Comparison of ENCODE assay signal across 11 cellular contexts in the genomic region with DNA sequence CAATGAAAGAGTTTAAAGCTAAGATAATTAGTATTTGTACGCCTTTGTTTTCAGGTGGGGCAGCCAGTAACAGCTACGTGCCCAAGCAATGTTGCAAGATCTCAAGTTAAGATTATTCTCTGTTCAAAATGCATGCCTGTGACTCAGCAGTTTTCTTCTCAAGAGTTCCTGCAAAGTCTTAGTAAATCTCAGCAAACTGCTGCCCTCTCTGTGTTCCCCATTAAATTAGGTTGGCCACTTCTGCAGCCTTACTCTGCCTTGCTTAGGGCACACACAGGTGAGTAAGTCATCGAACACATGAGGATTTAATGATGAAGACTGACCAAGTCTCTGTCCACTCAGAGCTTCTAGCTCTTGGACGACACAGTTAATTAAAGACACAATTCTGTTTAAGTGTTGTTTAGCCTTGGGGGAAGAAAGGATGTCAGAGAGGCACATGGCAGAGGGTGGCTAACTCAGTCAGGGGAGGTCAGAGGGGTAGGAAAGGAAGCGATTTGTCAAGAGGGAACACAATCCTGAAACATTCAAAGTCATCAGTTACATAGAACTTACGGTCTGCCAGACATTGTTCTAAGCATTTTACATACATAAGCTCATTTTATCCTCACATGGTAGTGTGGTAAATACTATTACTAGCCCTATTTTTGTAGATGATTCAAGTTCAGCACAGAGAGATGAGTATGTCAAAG. TPM values are rescaled to one million over a fixed set of nuclear protein-coding genes. Genes with fewer than 3 reads are reported as not detected.
DNase-seq lines count a peak whose midpoint lies in the region; ATAC-seq, FAIRE-seq and TF ChIP-seq lines count a peak whose summit lies in the region.
"Had no signal": no experiment of that assay in that cellular context is flagged by ENCODE, and none has a peak within 500 bp of the region (broad histone marks: within the 10 kb centered on the region; RNA-seq: fewer than 3 reads in every experiment).

No MANE protein-coding gene starts in this region.

- H3K4me3 ChIP-seq in astrocyte of the spinal cord (ENCODE audit: low read depth, low read length) (no peak overlapping the region), keratinocyte (ENCODE audit: control insufficient read depth in 2 of 3, extremely low read depth in 1 of 3, insufficient read depth in 2 of 3, low read depth in 1 of 3, low read length in 3 of 3) (no peak overlapping the region), aorta (ENCODE audit: low read length in 2 of 2) (no peak overlapping the region)
- H3K4me3 ChIP-seq: BLaER1 had no signal

- H3K27ac ChIP-seq in keratinocyte (ENCODE audit: control insufficient read depth, insufficient read depth, low read length) = no peak overlapping the region
- no peak overlapping the region for H3K27ac ChIP-seq in aorta (ENCODE audit: low read depth in 1 of 2, low read length in 2 of 2)
- H3K27ac ChIP-seq: BLaER1, RWPE1 had no signal

- DNase-seq in AG09319 (ENCODE audit: extremely low read depth, low read depth) (peak; percentile 4), LHCN-M2 (ENCODE audit: low read depth) (peak; percentile 26), astrocyte of the spinal cord (ENCODE audit: low read depth, low spot score) (peak; percentile 53), keratinocyte (ENCODE audit: low read depth, low spot score) (no peak), aorta (no peak)
- no peak for DNase-seq in NK-92 treated with Interleukin-12 subunit alpha and Interleukin-12 subunit beta, amount 100 ng/mL, for 24 hours (lab: John Stamatoyannopoulos, UW)

- H3K9ac ChIP-seq in keratinocyte (ENCODE audit: control insufficient read depth, extremely low read depth, insufficient read depth, low read length) = no peak overlapping the region
- H3K9ac ChIP-seq: BLaER1 had no signal

- intact Hi-C loops in aorta (cut with DNase I) = no loop called here

- no peak for TF ChIP-seq CTCF in AG09319 (IDR thresholded peaks at IDR 0.05; ENCODE audit: low read depth, low read length)
- TF ChIP-seq CTCF in astrocyte of the spinal cord (IDR thresholded peaks at IDR 0.05; ENCODE audit: low read depth, low read length) = no peak
- TF ChIP-seq CTCF in keratinocyte (optimal IDR thresholded peaks at IDR 0.05 in 1 of 3, IDR thresholded peaks at IDR 0.05 in 1 of 3, conservative IDR thresholded peaks at IDR 0.05 in 1 of 3; ENCODE audit: extremely low read depth in 1 of 3, insufficient read depth in 2 of 3, low read length in 3 of 3) = no peak

- no peaks in the 10 kb centered on the region for H3K27me3 ChIP-seq in keratinocyte (ENCODE audit: control insufficient read depth, extremely low read depth, insufficient read depth, low read length)
- H3K27me3 ChIP-seq in aorta (ENCODE audit: control insufficient read depth in 1 of 2, insufficient read depth in 2 of 2, low read length in 1 of 2) = peaks cover 0 to 1% of the 10 kb centered on the region in 2 donors
- H3K27me3 ChIP-seq: BLaER1 had no signal

- no peaks in the 10 kb centered on the region for H3K79me2 ChIP-seq in keratinocyte (ENCODE audit: control insufficient read depth, insufficient read depth, low read length)

- no peaks in the 10 kb centered on the region for H3K9me1 ChIP-seq in keratinocyte (ENCODE audit: control insufficient read depth, extremely low read depth, insufficient read depth, low read length)

- dilution Hi-C loops in keratinocyte (cut with MboI; ENCODE audit: extremely low pct_ligation_motif_present, low sequenced_read_pairs) = no loop called here

- no peaks in the 10 kb centered on the region for H4K20me1 ChIP-seq in keratinocyte (ENCODE audit: control insufficient read depth, extremely low read depth, insufficient read depth, low read length)
- H4K20me1 ChIP-seq: BLaER1 had no signal

- peak overlapping the region; percentile 54 for H2AFZ ChIP-seq in keratinocyte (ENCODE audit: control insufficient read depth, low read length)

- H3K4me2 ChIP-seq in keratinocyte (ENCODE audit: control insufficient read depth, extremely low read depth, insufficient read depth, low read depth, low read length) = peak overlapping the region; percentile 46
- H3K4me2 ChIP-seq: BLaER1 had no signal

- in situ Hi-C loops in astrocyte of the spinal cord (cut with HindIII; ENCODE audit: low sequenced_read_pairs) = no loop called here

- H3K9me3 ChIP-seq in keratinocyte (ENCODE audit: control insufficient read depth, low read depth, low read length) (no peaks in the 10 kb centered on the region), aorta (ENCODE audit: control insufficient read depth, low read length) (peaks cover 1% of the 10 kb centered on the region)
- H3K9me3 ChIP-seq: BLaER1 had no signal

- no peaks in the 10 kb centered on the region for H3K36me3 ChIP-seq in keratinocyte (ENCODE audit: control insufficient read depth in 2 of 2, extremely low read depth in 1 of 2, insufficient read depth in 2 of 2, low read length in 2 of 2)
- no peaks in the 10 kb centered on the region for H3K36me3 ChIP-seq in aorta (ENCODE audit: control insufficient read depth in 1 of 2, insufficient read depth in 2 of 2, low read length in 1 of 2)
- H3K36me3 ChIP-seq: BLaER1 had no signal

- H3K4me1 ChIP-seq in keratinocyte (ENCODE audit: control insufficient read depth, extremely low read depth, insufficient read depth, low read length) = peaks cover 6% of the 10 kb centered on the region
- H3K4me1 ChIP-seq in aorta (ENCODE audit: control insufficient read depth in 1 of 2, insufficient read depth in 2 of 2, low read length in 2 of 2) = no peaks in the 10 kb centered on the region
- H3K4me1 ChIP-seq: BLaER1 had no signal

- peak; percentile 41 for FAIRE-seq in keratinocyte (lab: Jason Lieb, UNC)
- FAIRE-seq: GM19239 had no signal

- ATAC-seq in aorta (ENCODE audit: low FRiP score) (no peak), GM18861 (IDR thresholded peaks at IDR 0.05; ENCODE audit: unreplicated experiment) (no peak), HG02610 (IDR thresholded peaks at IDR 0.05; ENCODE audit: unreplicated experiment) (no peak)

- 53 to 54% methylated on average over 6 of the region's 6 CpGs for WGBS in aorta, 2 donors

RNA-seq across cellular contexts. Expression of a gene that starts 20.2 kb away (rescaled TPM):
- total RNA-seq in LHCN-M2 (2014; rRNA removed) = 5.1 and 6.4 TPM in 2 replicates
- 3.7 TPM for polyA plus RNA-seq in LHCN-M2 (2012)
- polyA plus RNA-seq in keratinocyte = 3.8 to 5.9 TPM (median 4.7 TPM) in 3 replicates
- polyA plus RNA-seq in keratinocyte (2011; ENCODE audit: low read depth) = 0.71 TPM
- 2.4 and 5.2 TPM in 2 replicates for polyA plus RNA-seq in keratinocyte (2011; cell fraction: cytosol; rRNA removed)
- 4.7 and 6.2 TPM in 2 replicates for polyA plus RNA-seq in keratinocyte (2011; cell fraction: nucleus; rRNA removed)
- polyA plus RNA-seq in keratinocyte (2012; ENCODE audit: low replicate concordance) = 1.6 and 4.1 TPM in 2 replicates
- 2.2 to 5.2 TPM (median 2.7 TPM) in 3 replicates for polyA minus RNA-seq in keratinocyte
- polyA minus RNA-seq in keratinocyte (2011; cell fraction: cytosol; rRNA and poly(A)+ RNA removed) = 2.5 TPM
- polyA minus RNA-seq in keratinocyte (2011; cell fraction: nucleus; rRNA and poly(A)+ RNA removed) = 5.0 and 8.1 TPM in 2 replicates
- 1 to 10 TPM; 1.5 to 3.3 TPM for total RNA-seq in aorta
- polyA plus RNA-seq in aorta = 10 to 100 TPM in 1 of 2 donors, under 1 TPM in 1; 0.82 to 14.5 TPM

Comparison
In these comparisons a context has a peak if more than half of its experiments do, and no peak if none do; other contexts are left out.
1. DNase-seq: peak in AG09319 (single experiment), LHCN-M2 (single experiment) and astrocyte of the spinal cord (single experiment); none in keratinocyte (single experiment), NK-92 treated with Interleukin-12 subunit alpha and Interleukin-12 subunit beta, amount 100 ng/mL, for 24 hours (single experiment) and aorta (0 of 2).